8 cellular contexts compared by ENCODE assay signal in the genomic region with DNA sequence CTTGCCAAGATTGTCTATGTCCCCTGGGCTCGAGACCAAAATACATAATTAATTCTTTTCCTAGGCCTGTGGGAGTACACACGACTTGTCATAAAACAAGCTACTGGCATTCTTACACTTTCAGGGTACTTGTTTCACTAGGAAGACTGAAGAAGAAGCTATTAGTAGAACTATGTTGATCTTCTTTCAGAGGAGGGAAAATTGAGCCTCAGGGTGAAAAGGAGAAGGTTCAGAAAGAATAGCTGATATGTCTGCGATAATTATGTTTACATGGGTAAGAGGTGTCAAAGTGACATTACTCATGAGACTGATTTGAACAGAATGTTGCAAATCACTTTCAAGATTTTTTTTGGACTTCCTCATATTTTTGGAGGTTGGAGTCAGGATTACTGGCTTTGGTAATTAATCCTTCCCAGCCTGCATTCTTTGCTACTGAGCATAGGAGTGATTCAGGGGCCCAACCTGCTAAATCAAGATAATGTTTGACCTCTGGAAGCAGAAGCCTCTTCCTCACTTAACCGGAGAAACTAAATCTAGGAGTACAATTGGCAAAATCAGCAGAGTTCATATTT.
A peak's percentile ranks its signal among the peaks of the same experiment; 100 is the strongest.
DNase-seq lines count a peak whose midpoint lies in the region; TF ChIP-seq lines count a peak whose summit lies in the region.
"Had no signal": no experiment of that assay in that cellular context is flagged by ENCODE, and none has a peak within 500 bp of the region (broad histone marks: within the 10 kb centered on the region; RNA-seq: fewer than 3 reads in every experiment).

No MANE protein-coding gene starts in this region.

- peak overlapping the region; percentile 66 for H3K4me3 Mint-ChIP-seq in HFFc6

- H3K9me3 Mint-ChIP-seq in HFFc6 = no peaks in the 10 kb centered on the region

- 32 to 38% (median 34%) methylated on average over 4 of the region's 4 CpGs for WGBS in adrenal gland, 4 donors

- H3K4me1 ChIP-seq in adrenal gland (replicated peaks in 1 of 2) = peaks cover 17 to 37% of the 10 kb centered on the region in 2 donors
- H3K4me1 ChIP-seq in skeletal muscle tissue (ENCODE audit: control insufficient read depth in 3 of 3, insufficient read depth in 3 of 3, low read length in 3 of 3) = peaks cover 11 to 35% (median 21%) of the 10 kb centered on the region in 3 donors

- H3K9me3 ChIP-seq in adrenal gland (replicated peaks in 1 of 3) (no peaks in the 10 kb centered on the region), skeletal muscle tissue (ENCODE audit: control insufficient read depth in 3 of 3, low read length in 3 of 3) (no peaks in the 10 kb centered on the region)

- DNase-seq in HFFc6 (peak; percentile 84), adrenal gland (peak in 5 of 7 donors; percentile 19 to 48 (median 37)), hepatic stellate cell (ENCODE audit: low spot score) (peak; percentile 6), retina (no peak), COLO829 (ENCODE audit: low spot score) (no peak), NCI-H524 treated with DMSO at 0.1 percent for 48 hours (lab: John Stamatoyannopoulos, UW) (no peak)
- DNase-seq: NCI-H1417 had no signal

- H3K4me3 ChIP-seq in adrenal gland = no peak overlapping the region
- H3K4me3 ChIP-seq in skeletal muscle tissue (ENCODE audit: low read length in 3 of 3) = no peak overlapping the region

- no peaks in the 10 kb centered on the region for H3K27me3 ChIP-seq in adrenal gland
- no peaks in the 10 kb centered on the region for H3K27me3 ChIP-seq in skeletal muscle tissue (ENCODE audit: control insufficient read depth in 3 of 3, insufficient read depth in 3 of 3, low read length in 3 of 3)

- TF ChIP-seq POLR2A in adrenal gland (IDR thresholded peaks at IDR 0.05) = no peak

- peaks cover 8% of the 10 kb centered on the region for H3K36me3 Mint-ChIP-seq in HFFc6 (ENCODE audit: low read depth)

- TF ChIP-seq CTCF in HFFc6 (IDR thresholded peaks at IDR 0.05) (no peak), adrenal gland (IDR thresholded peaks at IDR 0.05) (no peak)

- H3K36me3 ChIP-seq in adrenal gland (replicated peaks in 1 of 2) (no peaks in the 10 kb centered on the region), skeletal muscle tissue (ENCODE audit: control insufficient read depth in 3 of 3, insufficient read depth in 3 of 3, low read length in 3 of 3) (no peaks in the 10 kb centered on the region)

- intact Hi-C loops in adrenal gland (cut with DNase I) = no loop called here

- no peak overlapping the region for H3K9ac ChIP-seq in skeletal muscle tissue (ENCODE audit: low read depth in 1 of 3, low read length in 3 of 3)

- H3K27me3 Mint-ChIP-seq in HFFc6 (ENCODE audit: insufficient read depth) = no peaks in the 10 kb centered on the region; the same call in none of the 2 replicates

- peaks cover 55% of the 10 kb centered on the region for H3K4me1 Mint-ChIP-seq in HFFc6 (ENCODE audit: low read depth)

- peak overlapping the region; percentile 81 for H3K27ac Mint-ChIP-seq in HFFc6

- H3K27ac ChIP-seq in adrenal gland (peak overlapping the region in 2 of 5 donors; percentile 13 to 62), skeletal muscle tissue (ENCODE audit: low read depth, low read length) (peak overlapping the region; percentile 23)

Comparison
In these comparisons a context has a peak if more than half of its experiments do, and no peak if none do; other contexts are left out.
1. DNase-seq: peak in HFFc6 (single experiment), adrenal gland (5 of 7) and hepatic stellate cell (single experiment); none in retina (single experiment), COLO829 (single experiment) and NCI-H524 treated with DMSO at 0.1 percent for 48 hours (single experiment).